19 cellular contexts compared by ENCODE assay signal in genomic region chr10:17427201-17427600, GRCh38. TPM values are rescaled to one million over a fixed set of nuclear protein-coding genes. Genes with fewer than 3 reads are reported as not detected.
"Had no signal": no experiment of that assay in that cellular context is flagged by ENCODE, and none has a peak within 500 bp of the region (broad histone marks: within the 10 kb centered on the region; RNA-seq: fewer than 3 reads in every experiment).

No MANE protein-coding gene starts in this region.

- H3K4me3 Mint-ChIP-seq: activated CD4-positive, alpha-beta T cell treated with anti-CD3 and anti-CD28 coated beads for 36 hours; activated T-cell treated with anti-CD3 and anti-CD28 coated beads, Interleukin-2, amount 50 U/mL, for 24 hours; neural progenitor cell had no signal

- H3K27me3 ChIP-seq: body of pancreas, neural progenitor cell, uterus had no signal

- DNase-seq: activated CD4-positive, alpha-beta T cell treated with anti-CD3 and anti-CD28 coated beads for 36 hours; activated gamma-delta T cell treated with Interleukin-2 at 50 U/mL for 16 hours; activated T-cell treated with anti-CD3 and anti-CD28 coated beads, Interleukin-2, amount 50 U/mL, for 24 hours; amniotic stem cell; body of pancreas; central memory CD4-positive, alpha-beta T cell; cortex of kidney; effector memory CD4-positive, alpha-beta T cell; kidney; left ventricle myocardium inferior; mesendoderm; stimulated activated CD4-positive, alpha-beta T cell treated with anti-CD3 and anti-CD28 coated beads, Interleukin-4, amount 100 ng/mL, for 4 hours; stimulated activated naive CD8-positive, alpha-beta T cell treated with anti-CD3 and anti-CD28 coated beads, Interleukin-15, amount 100 ng/mL, for 72 hours; T1000; uterus; WERI-Rb-1 had no signal

- H3K4me1 ChIP-seq: body of pancreas, gastroesophageal sphincter, uterus had no signal

- H3K4me3 ChIP-seq: body of pancreas, gastroesophageal sphincter, left ventricle myocardium inferior, neural progenitor cell, thoracic aorta, uterus had no signal

- H3K9me3 Mint-ChIP-seq: activated T-cell treated with anti-CD3 and anti-CD28 coated beads, Interleukin-2, amount 50 U/mL, for 24 hours; neural progenitor cell; stimulated activated naive CD8-positive, alpha-beta T cell treated with anti-CD3 and anti-CD28 coated beads, Interleukin-15, amount 100 ng/mL, for 72 hours had no signal

- H3K36me3 Mint-ChIP-seq: neural progenitor cell had no signal

- H3K9me3 ChIP-seq: body of pancreas, gastroesophageal sphincter, left ventricle myocardium inferior, thoracic aorta, uterus had no signal

- H3K27me3 Mint-ChIP-seq: stimulated activated naive CD8-positive, alpha-beta T cell treated with anti-CD3 and anti-CD28 coated beads, Interleukin-15, amount 100 ng/mL, for 72 hours had no signal

- ATAC-seq: activated CD4-positive, alpha-beta T cell treated with anti-CD3 and anti-CD28 coated beads for 36 hours; body of pancreas; gastroesophageal sphincter; stimulated activated naive CD8-positive, alpha-beta T cell treated with anti-CD3 and anti-CD28 coated beads, Interleukin-15, amount 100 ng/mL, for 72 hours had no signal

- H3K9ac ChIP-seq: neural progenitor cell had no signal

- H3K36me3 ChIP-seq: gastroesophageal sphincter, left ventricle myocardium inferior, thoracic aorta, uterus, WERI-Rb-1 had no signal

- H3K27ac ChIP-seq: body of pancreas, gastroesophageal sphincter, neural progenitor cell, thoracic aorta, uterus, WERI-Rb-1 had no signal

- H3K4me2 ChIP-seq: neural progenitor cell had no signal

- H3K27ac Mint-ChIP-seq: activated T-cell treated with anti-CD3 and anti-CD28 coated beads, Interleukin-2, amount 50 U/mL, for 24 hours; neural progenitor cell; stimulated activated naive CD8-positive, alpha-beta T cell treated with anti-CD3 and anti-CD28 coated beads, Interleukin-15, amount 100 ng/mL, for 72 hours had no signal

RNA-seq across cellular contexts. Expression of gene ST8SIA6, which starts 27.2 kb away (rescaled TPM):
- total RNA-seq: activated CD4-positive, alpha-beta T cell treated with anti-CD3 and anti-CD28 coated beads for 36 hours; body of pancreas had no signal
